In genomic region chr15:41881550-41881924, GRCh38 we compare ENCODE assay signal across 12 cellular contexts. TPM values are rescaled to one million over a fixed set of nuclear protein-coding genes. Genes with fewer than 3 reads are reported as not detected.
DNase-seq lines count a peak whose midpoint lies in the region; ATAC-seq and TF ChIP-seq lines count a peak whose summit lies in the region.
"Had no signal": no experiment of that assay in that cellular context is flagged by ENCODE, and none has a peak within 500 bp of the region (broad histone marks: within the 10 kb centered on the region; RNA-seq: fewer than 3 reads in every experiment).

No MANE protein-coding gene starts in this region.

- no peaks in the 10 kb centered on the region for H3K36me3 ChIP-seq in suprapubic skin
- H3K36me3 ChIP-seq: SJSA1 had no signal

- no peak for DNase-seq in activated CD4-positive, alpha-beta T cell treated with anti-CD3 and anti-CD28 coated beads, Interleukin-2, amount 10 ng/mL, durations not matched to agents 24 days and 14 days
- no peak for DNase-seq in activated CD4-positive, alpha-beta T cell treated with anti-CD3 and anti-CD28 coated beads for 4 hours
- no peak for DNase-seq in effector memory CD8-positive, alpha-beta T cell
- DNase-seq in mesothelial cell of epicardium (ENCODE audit: low spot score in 2 of 2, unreplicated experiment in 2 of 2) (no peak), suprapubic skin (ENCODE audit: low spot score in 2 of 2) (no peak), SW 1271 (lab: John Stamatoyannopoulos, UW) (no peak), NCI-H524 treated with DMSO at 0.1 percent for 48 hours (lab: John Stamatoyannopoulos, UW) (no peak), NCI-H1417 (lab: John Stamatoyannopoulos, UW) (no peak)
- DNase-seq: 8988T; activated CD4-positive, CD25-positive, alpha-beta regulatory T cell treated with anti-CD3 and anti-CD28 coated beads, Interleukin-2, amount 50 U/mL, for 72 hours had no signal

- WGBS in suprapubic skin: 22% methylated on average over 7 of the region's 10 CpGs

- no peak for TF ChIP-seq CTCF in mesothelial cell of epicardium (IDR thresholded peaks at IDR 0.05; ENCODE audit: unreplicated experiment)
- TF ChIP-seq CTCF in suprapubic skin (IDR thresholded peaks at IDR 0.05): no peak

- H3K36me3 Mint-ChIP-seq in activated CD4-positive, alpha-beta T cell treated with anti-CD3 and anti-CD28 coated beads, Interleukin-2, amount 10 ng/mL, durations not matched to agents 24 days and 14 days (ENCODE audit: low read depth): peaks cover 3% of the 10 kb centered on the region
- H3K36me3 Mint-ChIP-seq in effector memory CD8-positive, alpha-beta T cell (ENCODE audit: insufficient read depth): no peaks in the 10 kb centered on the region
- no peaks in the 10 kb centered on the region for H3K36me3 Mint-ChIP-seq in mesothelial cell of epicardium

- no peak overlapping the region for H3K27ac Mint-ChIP-seq in activated CD4-positive, alpha-beta T cell treated with anti-CD3 and anti-CD28 coated beads, Interleukin-2, amount 10 ng/mL, durations not matched to agents 24 days and 14 days
- peak overlapping the region; percentile 19 to 57 for H3K27ac Mint-ChIP-seq in effector memory CD8-positive, alpha-beta T cell
- H3K27ac Mint-ChIP-seq in mesothelial cell of epicardium: no peak overlapping the region
- H3K27ac Mint-ChIP-seq: activated T-helper 2 cell treated with anti-CD3 and anti-CD28 coated beads, Interferon-gamma antibody, Interleukin-2, Interleukin-4, amounts not matched to agents 10 μg/mL and 5 μg/mL and 100 μg/mL, durations not matched to agents 14 hours and 24 hours and 36 hours had no signal

- H3K4me3 ChIP-seq in suprapubic skin: peak overlapping the region; percentile 30
- H3K4me3 ChIP-seq: SJSA1 had no signal

- peaks cover 15% of the 10 kb centered on the region for H3K27me3 Mint-ChIP-seq in activated CD4-positive, alpha-beta T cell treated with anti-CD3 and anti-CD28 coated beads, Interleukin-2, amount 10 ng/mL, durations not matched to agents 24 days and 14 days
- H3K27me3 Mint-ChIP-seq in effector memory CD8-positive, alpha-beta T cell: peaks cover 12 to 24% of the 10 kb centered on the region in 2 donors
- H3K27me3 Mint-ChIP-seq in mesothelial cell of epicardium (ENCODE audit: low read depth): peaks cover 24% of the 10 kb centered on the region

- H3K9me3 Mint-ChIP-seq in activated CD4-positive, alpha-beta T cell treated with anti-CD3 and anti-CD28 coated beads, Interleukin-2, amount 10 ng/mL, durations not matched to agents 24 days and 14 days: no peaks in the 10 kb centered on the region
- no peaks in the 10 kb centered on the region for H3K9me3 Mint-ChIP-seq in effector memory CD8-positive, alpha-beta T cell
- no peaks in the 10 kb centered on the region for H3K9me3 Mint-ChIP-seq in mesothelial cell of epicardium
- H3K9me3 Mint-ChIP-seq: activated T-helper 2 cell treated with anti-CD3 and anti-CD28 coated beads, Interferon-gamma antibody, Interleukin-2, Interleukin-4, amounts not matched to agents 10 μg/mL and 5 μg/mL and 100 μg/mL, durations not matched to agents 14 hours and 24 hours and 36 hours had no signal

- peaks cover 6% of the 10 kb centered on the region for H3K4me1 Mint-ChIP-seq in activated CD4-positive, alpha-beta T cell treated with anti-CD3 and anti-CD28 coated beads, Interleukin-2, amount 10 ng/mL, durations not matched to agents 24 days and 14 days
- peaks cover 3 to 16% of the 10 kb centered on the region in 2 donors for H3K4me1 Mint-ChIP-seq in effector memory CD8-positive, alpha-beta T cell (ENCODE audit: low read depth in 2 of 2)
- H3K4me1 Mint-ChIP-seq in mesothelial cell of epicardium: peaks cover 10% of the 10 kb centered on the region

- peak overlapping the region; percentile 26 for H3K4me3 Mint-ChIP-seq in activated CD4-positive, alpha-beta T cell treated with anti-CD3 and anti-CD28 coated beads, Interleukin-2, amount 10 ng/mL, durations not matched to agents 24 days and 14 days
- peak overlapping the region; percentile 50 to 56 for H3K4me3 Mint-ChIP-seq in effector memory CD8-positive, alpha-beta T cell
- peak overlapping the region; percentile 38 for H3K4me3 Mint-ChIP-seq in mesothelial cell of epicardium

- peaks cover 43% of the 10 kb centered on the region for H3K4me1 ChIP-seq in suprapubic skin
- H3K4me1 ChIP-seq: SJSA1 had no signal

- no peak for TF ChIP-seq POLR2A in suprapubic skin (IDR thresholded peaks at IDR 0.05)

- ATAC-seq in effector memory CD8-positive, alpha-beta T cell (replicated peaks): no peak

- no peak for TF ChIP-seq EP300 in suprapubic skin (IDR thresholded peaks at IDR 0.05)

- intact Hi-C loops in activated CD4-positive, alpha-beta T cell treated with anti-CD3 and anti-CD28 coated beads, Interleukin-2, amount 10 ng/mL, durations not matched to agents 24 days and 14 days (cut with micrococcal nuclease): no loop called here

- H3K27ac ChIP-seq in suprapubic skin: no peak overlapping the region
- H3K27ac ChIP-seq: SJSA1 had no signal

- peaks cover 9% of the 10 kb centered on the region for H3K27me3 ChIP-seq in suprapubic skin
- H3K27me3 ChIP-seq: SJSA1 had no signal

- no peaks in the 10 kb centered on the region for H3K9me3 ChIP-seq in suprapubic skin
- H3K9me3 ChIP-seq: SJSA1 had no signal

RNA-seq across cellular contexts. Expression of gene SPTBN5, which starts 12.3 kb away (rescaled TPM):
- total RNA-seq in activated CD4-positive, alpha-beta T cell treated with anti-CD3 and anti-CD28 coated beads, Interleukin-2, amount 10 ng/mL, durations not matched to agents 24 days and 14 days: 0.64 and 0.65 TPM in 2 replicates
- 2.1 to 2.7 TPM (median 2.3 TPM) in 3 replicates for total RNA-seq in mesothelial cell of epicardium
- total RNA-seq in suprapubic skin: 1 to 10 TPM; 1.3 to 3.4 (median 2.8) TPM

RNA-seq across cellular contexts. Expression of gene PLA2G4B, which starts 42.9 kb away (rescaled TPM):
- total RNA-seq in activated CD4-positive, alpha-beta T cell treated with anti-CD3 and anti-CD28 coated beads, Interleukin-2, amount 10 ng/mL, durations not matched to agents 24 days and 14 days: 8.5 and 8.8 TPM in 2 replicates
- total RNA-seq in mesothelial cell of epicardium: 10.6 to 11.4 TPM (median 11.2 TPM) in 3 replicates
- total RNA-seq in suprapubic skin: 100 to 1,000 TPM in 1 of 4 donors, 10 to 100 TPM in 3; 59.7 to 195 (median 73.7) TPM

RNA-seq across cellular contexts. Expression of gene JMJD7, which starts 53.6 kb away (rescaled TPM):
- total RNA-seq in activated CD4-positive, alpha-beta T cell treated with anti-CD3 and anti-CD28 coated beads, Interleukin-2, amount 10 ng/mL, durations not matched to agents 24 days and 14 days: 18.3 and 20.1 TPM in 2 replicates
- total RNA-seq in mesothelial cell of epicardium (25.9 to 27.6 TPM (median 26.7 TPM) in 3 replicates), suprapubic skin (10 to 100 TPM; 45.4 to 88.3 (median 60.9) TPM)

Comparison
In these comparisons a context has a peak if more than half of its experiments do, and no peak if none do; other contexts are left out.
1. H3K27ac Mint-ChIP-seq: peak in effector memory CD8-positive, alpha-beta T cell (2 of 2); none in activated CD4-positive, alpha-beta T cell treated with anti-CD3 and anti-CD28 coated beads, Interleukin-2, amount 10 ng/mL, durations not matched to agents 24 days and 14 days (single experiment) and mesothelial cell of epicardium (single experiment).
2. Peak in every context shown above with its lines, with median percentiles within 50 percentile points of each other: H3K4me3 Mint-ChIP-seq.